20 cellular contexts compared by ENCODE assay signal in the genomic region with DNA sequence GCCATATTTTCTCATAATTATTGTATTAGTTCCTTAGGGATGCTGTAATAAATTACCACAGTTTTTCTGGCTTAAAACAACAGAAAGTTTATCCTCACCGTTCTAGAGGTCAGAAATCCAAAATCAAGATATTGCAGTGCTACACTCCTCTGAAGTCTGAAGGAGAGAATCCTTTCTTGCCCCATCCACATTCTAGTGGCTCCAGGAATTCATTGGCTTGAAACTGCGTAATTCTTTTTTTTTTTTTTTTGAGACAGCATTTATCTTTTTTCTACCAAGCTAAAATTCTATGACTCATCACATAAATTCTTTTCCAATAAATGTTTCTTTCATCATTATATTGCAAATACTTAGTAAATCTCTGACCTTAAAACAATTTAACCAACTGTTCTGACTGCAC.
"Had no signal": no experiment of that assay in that cellular context is flagged by ENCODE, and none has a peak within 500 bp of the region (broad histone marks: within the 10 kb centered on the region; RNA-seq: fewer than 3 reads in every experiment).

No MANE protein-coding gene starts in this region.

- ATAC-seq: activated CD4-positive, CD25-positive, alpha-beta regulatory T cell treated with anti-CD3 and anti-CD28 coated beads, Interleukin-2, amount 50 U/mL, for 24 hours; activated naive CD8-positive, alpha-beta T cell treated with anti-CD3 and anti-CD28 coated beads, Interleukin-2, amount 50 U/mL, for 24 hours; activated T-cell treated with anti-CD3 and anti-CD28 coated beads, Interleukin-2, amount 50 U/mL, for 4 hours; effector memory CD8-positive, alpha-beta T cell; stimulated activated naive B cell treated with anti-CD40 and anti-IgM and Interleukin-4, amounts not matched to agents 10 μg/mL and 1 μg/mL and 100 μg/mL, for 72 hours; upper lobe of right lung had no signal

- DNase-seq: activated CD4-positive, alpha-beta T cell treated with anti-CD3 and anti-CD28 coated beads, Interleukin-2, amount 10 ng/mL, durations not matched to agents 7 days and 5 days; activated CD8-positive, alpha-beta memory T cell treated with anti-CD3 and anti-CD28 coated beads, Interleukin-2, amount 50 U/mL, for 4 hours; activated naive CD4-positive, alpha-beta T cell treated with anti-CD3 and anti-CD28 coated beads, Interleukin-2, amount 10 ng/mL, durations not matched to agents 7 days and 5 days; activated naive CD8-positive, alpha-beta T cell treated with anti-CD3 and anti-CD28 coated beads, Interleukin-2, amount 50 U/mL, for 24 hours; activated T-cell treated with anti-CD3 and anti-CD28 coated beads, Interleukin-2, amount 50 U/mL, for 4 hours; aorta; effector memory CD8-positive, alpha-beta T cell; immature natural killer cell; kidney glomerular epithelial cell; left ventricle myocardium inferior; mammary epithelial cell; midbrain; sigmoid colon; spleen; stimulated activated CD4-positive, alpha-beta T cell treated with anti-CD3 and anti-CD28 coated beads, Interleukin-4, amount 100 ng/mL, for 4 hours; stimulated activated naive B cell treated with anti-CD40 and anti-IgM and Interleukin-4, amounts not matched to agents 10 μg/mL and 1 μg/mL and 100 μg/mL, for 72 hours; upper lobe of right lung had no signal

- H3K36me3 ChIP-seq: left ventricle myocardium inferior, sigmoid colon, spleen, upper lobe of right lung had no signal

- H3K4me1 ChIP-seq: left ventricle myocardium inferior, sigmoid colon, spleen, upper lobe of right lung had no signal

- H3K27me3 Mint-ChIP-seq: activated CD4-positive, alpha-beta T cell treated with anti-CD3 and anti-CD28 coated beads, Interleukin-2, amount 10 ng/mL, durations not matched to agents 7 days and 5 days; activated naive CD4-positive, alpha-beta T cell treated with anti-CD3 and anti-CD28 coated beads, Interleukin-2, amount 10 ng/mL, durations not matched to agents 7 days and 5 days; activated naive CD8-positive, alpha-beta T cell treated with anti-CD3 and anti-CD28 coated beads, Interleukin-2, amount 50 U/mL, for 24 hours; effector memory CD8-positive, alpha-beta T cell; stimulated activated naive B cell treated with anti-CD40 and anti-IgM and Interleukin-4, amounts not matched to agents 10 μg/mL and 1 μg/mL and 100 μg/mL, for 72 hours had no signal

- H3K27ac ChIP-seq: left ventricle myocardium inferior, sigmoid colon, spleen, upper lobe of right lung had no signal

- H3K9me3 Mint-ChIP-seq: activated CD4-positive, alpha-beta T cell treated with anti-CD3 and anti-CD28 coated beads, Interleukin-2, amount 10 ng/mL, durations not matched to agents 7 days and 5 days; activated naive CD4-positive, alpha-beta T cell treated with anti-CD3 and anti-CD28 coated beads, Interleukin-2, amount 10 ng/mL, durations not matched to agents 7 days and 5 days; nephron; T-helper 1 cell treated with Interleukin-12 subunit alpha and Interleukin-12 subunit beta and Interleukin-4 antibody, amounts not matched to agents 30 μg/mL and 1 μg/mL, for 36 hours had no signal

- H3K4me3 ChIP-seq: left ventricle myocardium inferior, sigmoid colon, spleen, upper lobe of right lung had no signal

- H3K27me3 ChIP-seq: sigmoid colon, spleen, upper lobe of right lung had no signal

- H3K9me3 ChIP-seq: left ventricle myocardium inferior, sigmoid colon, spleen, upper lobe of right lung had no signal

- H3K4me3 Mint-ChIP-seq: activated CD4-positive, alpha-beta T cell treated with anti-CD3 and anti-CD28 coated beads, Interleukin-2, amount 10 ng/mL, durations not matched to agents 7 days and 5 days; activated naive CD4-positive, alpha-beta T cell treated with anti-CD3 and anti-CD28 coated beads, Interleukin-2, amount 10 ng/mL, durations not matched to agents 7 days and 5 days; activated naive CD8-positive, alpha-beta T cell treated with anti-CD3 and anti-CD28 coated beads, Interleukin-2, amount 50 U/mL, for 24 hours; activated T-cell treated with anti-CD3 and anti-CD28 coated beads, Interleukin-2, amount 50 U/mL, for 4 hours; effector memory CD8-positive, alpha-beta T cell; immature natural killer cell; nephron; stimulated activated naive B cell treated with anti-CD40 and anti-IgM and Interleukin-4, amounts not matched to agents 10 μg/mL and 1 μg/mL and 100 μg/mL, for 72 hours; T-helper 1 cell treated with Interleukin-12 subunit alpha and Interleukin-12 subunit beta and Interleukin-4 antibody, amounts not matched to agents 30 μg/mL and 1 μg/mL, for 36 hours had no signal

- H3K36me3 Mint-ChIP-seq: activated naive CD4-positive, alpha-beta T cell treated with anti-CD3 and anti-CD28 coated beads, Interleukin-2, amount 10 ng/mL, durations not matched to agents 7 days and 5 days; stimulated activated naive B cell treated with anti-CD40 and anti-IgM and Interleukin-4, amounts not matched to agents 10 μg/mL and 1 μg/mL and 100 μg/mL, for 72 hours had no signal

- H3K4me1 Mint-ChIP-seq: activated CD4-positive, alpha-beta T cell treated with anti-CD3 and anti-CD28 coated beads, Interleukin-2, amount 10 ng/mL, durations not matched to agents 7 days and 5 days; activated naive CD4-positive, alpha-beta T cell treated with anti-CD3 and anti-CD28 coated beads, Interleukin-2, amount 10 ng/mL, durations not matched to agents 7 days and 5 days; activated naive CD8-positive, alpha-beta T cell treated with anti-CD3 and anti-CD28 coated beads, Interleukin-2, amount 50 U/mL, for 24 hours; immature natural killer cell; nephron; stimulated activated naive B cell treated with anti-CD40 and anti-IgM and Interleukin-4, amounts not matched to agents 10 μg/mL and 1 μg/mL and 100 μg/mL, for 72 hours had no signal

- H3K27ac Mint-ChIP-seq: activated CD4-positive, alpha-beta T cell treated with anti-CD3 and anti-CD28 coated beads, Interleukin-2, amount 10 ng/mL, durations not matched to agents 7 days and 5 days; activated naive CD4-positive, alpha-beta T cell treated with anti-CD3 and anti-CD28 coated beads, Interleukin-2, amount 10 ng/mL, durations not matched to agents 7 days and 5 days; activated naive CD8-positive, alpha-beta T cell treated with anti-CD3 and anti-CD28 coated beads, Interleukin-2, amount 50 U/mL, for 24 hours; effector memory CD8-positive, alpha-beta T cell; immature natural killer cell; stimulated activated naive B cell treated with anti-CD40 and anti-IgM and Interleukin-4, amounts not matched to agents 10 μg/mL and 1 μg/mL and 100 μg/mL, for 72 hours; T-helper 1 cell treated with Interleukin-12 subunit alpha and Interleukin-12 subunit beta and Interleukin-4 antibody, amounts not matched to agents 30 μg/mL and 1 μg/mL, for 36 hours had no signal
